In genomic region chr3:11224870-11225251, GRCh38 we compare ENCODE assay signal across 1 cellular context.
TF ChIP-seq lines count a peak whose summit lies in the region.

No MANE protein-coding gene starts in this region.

TF ChIP-seq in WTC11, 78 proteins besides CTCF, POLR2A, EP300 and RAD21 (continued from another document):
- TF ChIP-seq ZNF219 (CRISPR knock-in tag; IDR thresholded peaks at IDR 0.05; ENCODE audit: borderline replicate concordance), result no peak
- no peak for TF ChIP-seq NR3C1 (CRISPR knock-in tag; conservative IDR thresholded peaks at IDR 0.05; ENCODE audit: low read depth)
- TF ChIP-seq MXD4 (CRISPR knock-in tag; IDR thresholded peaks at IDR 0.05; ENCODE audit: borderline replicate concordance), result no peak
